In the genomic region with DNA sequence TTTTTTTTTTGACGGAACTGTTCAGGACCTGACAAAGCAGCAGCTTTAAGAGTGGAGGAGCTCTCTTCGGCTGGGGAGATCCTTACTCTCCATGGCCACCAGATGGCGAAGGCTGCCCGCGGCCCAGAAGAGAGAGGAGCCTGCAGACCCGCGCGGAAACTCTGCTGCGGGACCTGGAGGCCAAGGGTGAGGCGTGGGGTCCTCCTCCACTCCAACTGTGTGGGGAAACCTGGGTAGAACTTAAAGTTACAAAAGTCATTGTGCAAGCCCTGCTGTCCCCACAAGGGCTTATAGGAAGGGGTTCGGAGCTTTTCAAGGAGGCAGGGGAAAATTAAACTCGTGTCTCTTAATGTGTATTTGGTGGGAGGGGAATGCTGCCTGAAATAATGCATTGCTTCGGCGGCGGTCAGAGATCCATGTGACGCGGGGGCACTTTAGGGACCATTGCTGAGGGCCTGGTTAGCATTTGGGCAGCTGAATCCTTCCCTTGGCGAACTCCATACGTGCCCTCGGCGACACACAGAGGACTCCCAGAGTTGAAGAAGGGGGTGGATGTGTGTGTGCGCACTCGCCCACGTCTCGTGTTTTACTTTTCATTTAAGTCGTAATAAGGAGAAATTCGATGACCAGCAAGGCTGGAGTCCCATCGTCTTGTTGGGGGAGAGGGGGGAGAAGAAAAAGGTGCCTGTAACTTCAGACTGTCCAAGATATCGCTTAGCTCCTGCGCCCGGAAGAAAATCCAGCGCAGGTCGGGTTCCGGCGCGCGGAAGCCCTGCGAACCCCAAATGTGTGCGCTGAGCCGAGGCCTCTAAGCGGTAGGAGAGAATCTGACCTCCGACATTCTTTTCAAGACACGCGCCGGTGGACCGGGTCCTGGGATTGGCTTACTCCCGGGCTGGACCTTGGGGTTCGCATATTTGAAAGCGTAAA, we compare ENCODE assay signal across 1 cellular context.
TF ChIP-seq lines count a peak whose summit lies in the region.

No MANE protein-coding gene starts in this region.

TF ChIP-seq in H1, 55 proteins besides CTCF, POLR2A, EP300 and RAD21 (continued from another document):
- TF ChIP-seq YY1 (IDR thresholded peaks at IDR 0.05; ENCODE audit: low read depth, low read length), result 0 out of 2 replicates have a peak, but pooled peaks have one; percentile 28
- no peak for TF ChIP-seq SRF (IDR thresholded peaks at IDR 0.05; ENCODE audit: low read depth, low read length)
- peak; percentile 97 for TF ChIP-seq SUZ12 (IDR thresholded peaks at IDR 0.05; ENCODE audit: low read length)
- TF ChIP-seq ASH2L (IDR thresholded peaks at IDR 0.05; ENCODE audit: low read length), result no peak
- TF ChIP-seq RNF2 (IDR thresholded peaks at IDR 0.05; ENCODE audit: borderline replicate concordance, low read depth, low read length, missing control alignments, poor library complexity, severe bottlenecking), result peak; percentile 76
- TF ChIP-seq CBX8 (IDR thresholded peaks at IDR 0.05; ENCODE audit: borderline replicate concordance, low read depth, low read length), result peak; percentile 22; the same call in 1 of the 2 replicates
